8 cellular contexts compared by ENCODE assay signal in the genomic region with DNA sequence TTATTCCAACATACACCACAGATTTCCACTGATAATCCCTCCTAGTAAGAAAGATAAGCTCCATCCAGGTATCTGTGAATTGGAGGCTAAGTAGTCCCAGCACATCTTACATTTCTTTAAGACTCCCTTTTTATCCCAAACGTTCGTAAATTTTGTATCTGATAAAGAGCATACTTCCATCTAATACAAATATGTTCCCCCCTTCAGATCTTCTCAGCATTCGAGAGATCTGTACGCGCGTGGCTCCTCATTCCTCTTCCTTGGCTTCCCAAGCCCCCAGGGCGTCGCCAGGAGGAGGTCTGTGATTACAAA. TPM values are rescaled to one million over a fixed set of nuclear protein-coding genes. Genes with fewer than 3 reads are reported as not detected.
DNase-seq lines count a peak whose midpoint lies in the region; ATAC-seq and TF ChIP-seq lines count a peak whose summit lies in the region.

No MANE protein-coding gene starts in this region.

- in situ Hi-C loops in IMR-90 (cut with MboI; ENCODE audit: low sequenced_read_pairs), result no loop called here

- peaks cover 6% of the 10 kb centered on the region for H3K36me3 Mint-ChIP-seq in neural crest cell (ENCODE audit: low read depth)

- ATAC-seq in IMR-90 (ENCODE audit: low read depth), result peak; percentile 5; the same call in 1 of the 2 replicates
- ATAC-seq in GM18867 (IDR thresholded peaks at IDR 0.05; ENCODE audit: unreplicated experiment), result no peak
- no peak for ATAC-seq in esophagus mucosa
- ATAC-seq in HG03354 (IDR thresholded peaks at IDR 0.05; ENCODE audit: poor library complexity, severe bottlenecking, unreplicated experiment), result no peak
- no peak for ATAC-seq in HG03175 (IDR thresholded peaks at IDR 0.05; ENCODE audit: unreplicated experiment)

- DNase-seq in DMS79 (lab: John Stamatoyannopoulos, UW) (peak; percentile 39), IMR-90 (no peak), coronary artery (ENCODE audit: low spot score) (no peak), neural crest cell (ENCODE audit: low read depth, low spot score) (no peak)

- H3K9me3 ChIP-seq in IMR-90 (ENCODE audit: control insufficient read depth, insufficient read depth, low read length), result peaks cover 10% of the 10 kb centered on the region; the same call in 1 of the 2 replicates

- H3K27ac Mint-ChIP-seq in neural crest cell (ENCODE audit: unreplicated experiment), result no peak overlapping the region

- H3K4me1 Mint-ChIP-seq in neural crest cell, result peaks cover 22% of the 10 kb centered on the region

- 0 out of 2 replicates have a peak overlapping the region, but pooled peaks have one; percentile 9 for H3K27ac ChIP-seq in IMR-90 (ENCODE audit: insufficient read depth, low read length)
- no peak overlapping the region for H3K27ac ChIP-seq in coronary artery

- no peak for TF ChIP-seq CTCF in IMR-90 (conservative IDR thresholded peaks at IDR 0.05; ENCODE audit: low read depth, low read length)
- no peak for TF ChIP-seq CTCF in coronary artery (IDR thresholded peaks at IDR 0.05)
- no peak for TF ChIP-seq CTCF in neural crest cell (conservative IDR thresholded peaks at IDR 0.05)

- H2AFZ ChIP-seq in IMR-90 (replicated peaks; ENCODE audit: low read length, poor library complexity), result peak overlapping the region; percentile 88

- peaks cover 8% of the 10 kb centered on the region; the same call in 1 of the 2 replicates for H3K36me3 ChIP-seq in IMR-90 (ENCODE audit: control insufficient read depth, insufficient read depth, low read length)

- H3K4me2 ChIP-seq in IMR-90 (ENCODE audit: low read depth, low read length), result peak overlapping the region; percentile 90

- CTCF ChIA-PET in IMR-90 (lab: Yijun Ruan, JAX), result no interaction called here

- 0% methylated on average over 2 of the region's 8 CpGs; no CpG with 5 or more reads in 1 of the 2 experiments for whole genome bisulfite sequencing in IMR-90 (ENCODE audit: extremely low coverage in 2 of 2, insufficient read length in 1 of 2), 2 experiments

- TF ChIP-seq RAD21 in IMR-90 (IDR thresholded peaks at IDR 0.05; ENCODE audit: low read length), result no peak

- no peak overlapping the region for H2BK20ac ChIP-seq in IMR-90 (ENCODE audit: low read depth, low read length)

- no peak for TF ChIP-seq POLR2A in IMR-90 (IDR thresholded peaks at IDR 0.05; ENCODE audit: low read depth, low read length)

- peak overlapping the region; percentile 75 for H3K4me3 ChIP-seq in IMR-90 (ENCODE audit: insufficient read depth, low read depth, low read length)
- peak overlapping the region; percentile 70 for H3K4me3 ChIP-seq in coronary artery

- peaks cover 3% of the 10 kb centered on the region; the same call in 1 of the 2 replicates for H4K20me1 ChIP-seq in IMR-90 (ENCODE audit: insufficient read depth, low read length)

- no peak overlapping the region for H2AK5ac ChIP-seq in IMR-90 (ENCODE audit: low read depth, low read length)

- no peak overlapping the region for H3K23ac ChIP-seq in IMR-90 (ENCODE audit: low read depth, low read length)

- H3K4ac ChIP-seq in IMR-90 (ENCODE audit: low read depth, low read length), result no peak overlapping the region

- peak overlapping the region; percentile 78 for H3K4me3 Mint-ChIP-seq in neural crest cell

- no peak overlapping the region for H4K8ac ChIP-seq in IMR-90 (ENCODE audit: low read depth in 2 of 2, low read length in 2 of 2)

- H4K91ac ChIP-seq in IMR-90 (ENCODE audit: insufficient read depth, low read depth, low read length), result no peak overlapping the region

- no peaks in the 10 kb centered on the region for H3K4me1 ChIP-seq in IMR-90 (ENCODE audit: control insufficient read depth, insufficient read depth, low read length)

- no peaks in the 10 kb centered on the region for H3K79me1 ChIP-seq in IMR-90 (ENCODE audit: low read depth in 1 of 2, low read length in 2 of 2)

- intact Hi-C loops in IMR-90 (cut with micrococcal nuclease), result no loop called here

- no peak overlapping the region for H3K18ac ChIP-seq in IMR-90 (ENCODE audit: low read depth, low read length)

- H2BK120ac ChIP-seq in IMR-90 (ENCODE audit: low read depth, low read length), result no peak overlapping the region

- no peak overlapping the region for H4K5ac ChIP-seq in IMR-90 (ENCODE audit: low read depth, low read length)

- no peak overlapping the region for H2BK15ac ChIP-seq in IMR-90 (ENCODE audit: low read depth, low read length)

- no peaks in the 10 kb centered on the region for H3K9me1 ChIP-seq in IMR-90 (ENCODE audit: insufficient read depth, low read length)

- POLR2A ChIA-PET in IMR-90 (lab: Charles Lee; ENCODE audit: unreplicated experiment), result no interaction called here

- no peak overlapping the region for H3K14ac ChIP-seq in IMR-90 (replicated peaks; ENCODE audit: low read depth, low read length)

- H3K9ac ChIP-seq in IMR-90 (ENCODE audit: low read depth, low read length), result peak overlapping the region; percentile 62

- H3K56ac ChIP-seq in IMR-90 (ENCODE audit: extremely low read depth, insufficient read depth, low read length), result no peak overlapping the region

- peaks cover 58% of the 10 kb centered on the region for H3K27me3 ChIP-seq in IMR-90 (ENCODE audit: control insufficient read depth, insufficient read depth, low read length)

- H2AK9ac ChIP-seq in IMR-90 (replicated peaks; ENCODE audit: low read depth, low read length, poor library complexity), result peak overlapping the region; percentile 43

- H3K9me3 Mint-ChIP-seq in neural crest cell, result no peaks in the 10 kb centered on the region

- dilution Hi-C loops in IMR-90 (cut with HindIII; ENCODE audit: low sequenced_read_pairs, unreplicated experiment), result no loop called here

- BruUV-seq in IMR-90 (replicated peaks; lab: Mats Ljungman, UMichigan), result no TSS peak

- no peak overlapping the region for H2BK5ac ChIP-seq in IMR-90 (ENCODE audit: low read depth, low read length, poor library complexity, severe bottlenecking)

- H3K27me3 Mint-ChIP-seq in neural crest cell (ENCODE audit: low read depth), result peaks cover 99% of the 10 kb centered on the region

TF ChIP-seq in IMR-90, 13 proteins besides CTCF, POLR2A, EP300 and RAD21:
- TF ChIP-seq FOS (IDR thresholded peaks at IDR 0.05; ENCODE audit: low read depth, low read length) (no peak), CHD1 (IDR thresholded peaks at IDR 0.05; ENCODE audit: low read depth, low read length) (no peak), NFE2L2 (IDR thresholded peaks at IDR 0.05; ENCODE audit: low read depth, low read length) (no peak), MAZ (IDR thresholded peaks at IDR 0.05; ENCODE audit: borderline replicate concordance, low read depth, low read length) (no peak)
- TF ChIP-seq, protein P1, sequence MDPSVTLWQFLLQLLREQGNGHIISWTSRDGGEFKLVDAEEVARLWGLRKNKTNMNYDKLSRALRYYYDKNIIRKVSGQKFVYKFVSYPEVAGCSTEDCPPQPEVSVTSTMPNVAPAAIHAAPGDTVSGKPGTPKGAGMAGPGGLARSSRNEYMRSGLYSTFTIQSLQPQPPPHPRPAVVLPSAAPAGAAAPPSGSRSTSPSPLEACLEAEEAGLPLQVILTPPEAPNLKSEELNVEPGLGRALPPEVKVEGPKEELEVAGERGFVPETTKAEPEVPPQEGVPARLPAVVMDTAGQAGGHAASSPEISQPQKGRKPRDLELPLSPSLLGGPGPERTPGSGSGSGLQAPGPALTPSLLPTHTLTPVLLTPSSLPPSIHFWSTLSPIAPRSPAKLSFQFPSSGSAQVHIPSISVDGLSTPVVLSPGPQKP (IDR thresholded peaks at IDR 0.05; ENCODE audit: borderline replicate concordance, low read depth, low read length), result no peak

RNA-seq across cellular contexts. Expression of a gene that starts 20.0 kb away (rescaled TPM):
- total RNA-seq in IMR-90 (2012; rRNA removed) (11.3 and 17.5 TPM in 2 replicates), neural crest cell (0.68 TPM in 1 of 2 replicates, not detected in the other), esophagus mucosa (7.7 TPM)
- polyA plus RNA-seq in IMR-90 (2012; rRNA removed), result 75.3 and 143 TPM in 2 replicates
- polyA plus RNA-seq in IMR-90 (2012; cell fraction: cytosol; rRNA removed), result 94.9 and 145 TPM in 2 replicates
- polyA plus RNA-seq in IMR-90 (2012; cell fraction: nucleus; rRNA removed; ENCODE audit: low replicate concordance), result 55.5 and 101 TPM in 2 replicates

RNA-seq across cellular contexts. Expression of a gene that starts 20.4 kb away (rescaled TPM):
- total RNA-seq in IMR-90 (2012; rRNA removed) (1.1 and 1.7 TPM in 2 replicates), neural crest cell (0.21 TPM in 1 of 2 replicates, not detected in the other), esophagus mucosa (1.0 TPM)
- polyA plus RNA-seq in IMR-90 (2012; rRNA removed), result 0.70 and 1.0 TPM in 2 replicates
- polyA plus RNA-seq in IMR-90 (2012; cell fraction: cytosol; rRNA removed), result 0.12 and 0.25 TPM in 2 replicates
- polyA plus RNA-seq in IMR-90 (2012; cell fraction: nucleus; rRNA removed; ENCODE audit: low replicate concordance), result 0.82 and 7.2 TPM in 2 replicates

RNA-seq across cellular contexts. Expression of a gene that starts 34.9 kb away (rescaled TPM):
- total RNA-seq in IMR-90 (2012; rRNA removed) (3.6 and 5.6 TPM in 2 replicates), neural crest cell (not detected in 2 replicates), esophagus mucosa (75.6 TPM)
- 7.3 and 8.2 TPM in 2 replicates for polyA plus RNA-seq in IMR-90 (2012; rRNA removed)
- 4.0 and 5.4 TPM in 2 replicates for polyA plus RNA-seq in IMR-90 (2012; cell fraction: cytosol; rRNA removed)
- 20.4 and 30.8 TPM in 2 replicates for polyA plus RNA-seq in IMR-90 (2012; cell fraction: nucleus; rRNA removed; ENCODE audit: low replicate concordance)

Comparison
In these comparisons a context has a peak if more than half of its experiments do, and no peak if none do; other contexts are left out.
1. RNA of a gene that starts 34.9 kb away (total RNA-seq): 75.6 TPM in esophagus mucosa (single experiment); 3.6 to 5.6 TPM in IMR-90 and not detected in neural crest cell; every median in the first group is over 10 times any median in the second.